Comparison of ENCODE assay signal across 9 cellular contexts in the genomic region with DNA sequence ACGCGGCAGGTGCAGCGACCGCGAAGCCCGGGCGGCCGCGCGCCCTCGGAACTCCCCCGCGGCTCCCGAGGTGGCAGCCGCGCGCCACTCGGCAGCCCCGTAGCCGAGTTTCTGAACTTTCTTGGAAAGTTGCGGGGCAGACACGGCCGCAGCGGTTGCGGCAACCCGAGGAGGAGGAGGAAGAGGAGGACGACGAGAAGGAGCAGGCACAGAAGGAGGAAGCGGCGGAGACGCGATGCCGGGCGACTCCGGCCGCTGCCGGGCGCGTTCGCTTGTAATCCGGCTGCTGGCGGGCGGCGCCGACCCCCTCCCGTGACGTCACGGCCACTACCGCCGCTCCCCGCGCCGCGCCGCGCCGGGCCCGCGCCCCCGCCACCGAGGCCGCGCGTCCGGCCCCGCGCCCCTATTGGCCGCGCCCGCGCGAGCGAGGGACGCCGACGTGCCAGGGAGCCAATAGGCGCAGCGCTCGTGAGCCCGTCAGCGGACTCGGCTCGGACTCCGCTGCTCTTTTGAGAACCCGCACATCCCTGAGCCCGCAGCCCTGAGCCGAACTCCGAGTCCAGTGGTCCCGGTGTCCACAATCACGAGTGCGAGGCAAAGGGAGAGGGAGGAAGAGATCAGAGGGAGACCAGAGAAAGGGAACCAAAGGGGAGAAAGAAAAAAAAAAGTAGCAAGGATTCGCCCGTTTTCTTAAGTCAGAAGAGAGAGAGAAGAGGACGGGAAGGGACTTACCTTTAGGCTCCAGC. TPM values are rescaled to one million over a fixed set of nuclear protein-coding genes. Genes with fewer than 3 reads are reported as not detected.
A peak's percentile ranks its signal among the peaks of the same experiment; 100 is the strongest.
DNase-seq lines count a peak whose midpoint lies in the region; ATAC-seq, FAIRE-seq and TF ChIP-seq lines count a peak whose summit lies in the region.
"Had no signal": no experiment of that assay in that cellular context is flagged by ENCODE, and none has a peak within 500 bp of the region (broad histone marks: within the 10 kb centered on the region; RNA-seq: fewer than 3 reads in every experiment).

No MANE protein-coding gene starts in this region.

- peaks cover 83% of the 10 kb centered on the region for H3K27me3 Mint-ChIP-seq in activated CD8-positive, alpha-beta T cell treated with anti-CD3 and anti-CD28 coated beads, Interleukin-2, amount 10 ng/mL, durations not matched to agents 7 days and 5 days (ENCODE audit: low read depth)

- peaks cover 0 to 35% of the 10 kb centered on the region in 2 donors for H3K4me1 ChIP-seq in right atrium auricular region
- no peaks in the 10 kb centered on the region for H3K4me1 ChIP-seq in testis

- H3K27ac Mint-ChIP-seq in activated CD8-positive, alpha-beta T cell treated with anti-CD3 and anti-CD28 coated beads, Interleukin-2, amount 10 ng/mL, durations not matched to agents 7 days and 5 days: peak overlapping the region; percentile 74

- CTCF ChIA-PET in activated CD8-positive, alpha-beta T cell treated with anti-CD3 and anti-CD28 coated beads, Interleukin-2, amount 10 ng/mL, durations not matched to agents 7 days and 5 days (lab: Charles Lee): interaction anchor here (4.7 kb wide), 1 partner anchor 12 kb away, joined by 38 read pairs; no protein-coding TSS in a partner anchor

- TF ChIP-seq POLR2A in testis (IDR thresholded peaks at IDR 0.05) (no peak), GM12892 (IDR thresholded peaks at IDR 0.05; ENCODE audit: low read depth, low read length) (no peak)

- H3K36me3 ChIP-seq in right atrium auricular region (no peaks in the 10 kb centered on the region), testis (ENCODE audit: low read depth, missing control alignments) (no peaks in the 10 kb centered on the region)

- intact Hi-C loops in left cardiac atrium (cut with DNase I) (no loop called here), testis (cut with DNase I; ENCODE audit: low total_unique reads) (no loop called here)

- no peak for FAIRE-seq in GM12892 (lab: Jason Lieb, UNC)

- no peaks in the 10 kb centered on the region for H3K9me3 Mint-ChIP-seq in activated CD8-positive, alpha-beta T cell treated with anti-CD3 and anti-CD28 coated beads, Interleukin-2, amount 10 ng/mL, durations not matched to agents 7 days and 5 days (ENCODE audit: insufficient read depth)

- H3K4me3 Mint-ChIP-seq in activated CD8-positive, alpha-beta T cell treated with anti-CD3 and anti-CD28 coated beads, Interleukin-2, amount 10 ng/mL, durations not matched to agents 7 days and 5 days: peak overlapping the region; percentile 67

- peak; percentile 32 to 57 for ATAC-seq in left cardiac atrium
- no peak for ATAC-seq in activated CD8-positive, alpha-beta T cell treated with anti-CD3 and anti-CD28 coated beads, Interleukin-2, amount 10 ng/mL, durations not matched to agents 7 days and 5 days
- ATAC-seq in HG03571 (IDR thresholded peaks at IDR 0.05; ENCODE audit: unreplicated experiment): no peak

- H3K9me3 ChIP-seq in right atrium auricular region: peaks cover 0 to 6% of the 10 kb centered on the region in 2 donors
- no peaks in the 10 kb centered on the region for H3K9me3 ChIP-seq in testis

- H3K4me3 ChIP-seq in right atrium auricular region: peak overlapping the region in 1 of 2 donors; percentile 35
- H3K4me3 ChIP-seq in testis: peak overlapping the region; percentile 40 to 47

- DNase-seq in left cardiac atrium (no peak), right atrium auricular region (ENCODE audit: low spot score) (no peak), iPS-NIHi7 (ENCODE audit: extremely low spot score) (peak; percentile 81), testis (peak; percentile 71), GM12892 (ENCODE audit: insufficient read length) (no peak), HPDE6-E6E7 (ENCODE audit: extremely low spot score) (no peak)
- no peak for DNase-seq in activated CD8-positive, alpha-beta T cell treated with anti-CD3 and anti-CD28 coated beads, Interleukin-2, amount 10 ng/mL, durations not matched to agents 7 days and 5 days

- H3K4me1 Mint-ChIP-seq in activated CD8-positive, alpha-beta T cell treated with anti-CD3 and anti-CD28 coated beads, Interleukin-2, amount 10 ng/mL, durations not matched to agents 7 days and 5 days (ENCODE audit: low read depth): peaks cover 16% of the 10 kb centered on the region

- H3K36me3 Mint-ChIP-seq in activated CD8-positive, alpha-beta T cell treated with anti-CD3 and anti-CD28 coated beads, Interleukin-2, amount 10 ng/mL, durations not matched to agents 7 days and 5 days (ENCODE audit: low read depth): peaks cover 23% of the 10 kb centered on the region

- H3K27ac ChIP-seq in right atrium auricular region (no peak overlapping the region), testis (peak overlapping the region in 1 of 2 donors; percentile 36)

- TF ChIP-seq CTCF in right atrium auricular region (IDR thresholded peaks at IDR 0.05): no peak
- TF ChIP-seq CTCF in testis (IDR thresholded peaks at IDR 0.05): no peak

- WGBS in testis, 2 donors: 1% methylated on average over 15 to 59 of the region's 94 CpGs

- POLR2A ChIA-PET in activated CD8-positive, alpha-beta T cell treated with anti-CD3 and anti-CD28 coated beads, Interleukin-2, amount 10 ng/mL, durations not matched to agents 7 days and 5 days (lab: Charles Lee): no interaction called here

- H3K27me3 ChIP-seq in right atrium auricular region (peaks cover 58 to 80% of the 10 kb centered on the region in 2 donors), testis (peaks cover 3% of the 10 kb centered on the region)

RNA-seq across cellular contexts. Expression of a gene that starts 0.7 kb away (rescaled TPM):
- total RNA-seq in left cardiac atrium (not detected), right atrium auricular region (not detected), testis (1 to 10 TPM; 5.6 to 6.3 TPM)
- not detected for total RNA-seq in activated CD8-positive, alpha-beta T cell treated with anti-CD3 and anti-CD28 coated beads, Interleukin-2, amount 10 ng/mL, durations not matched to agents 7 days and 5 days
- polyA plus RNA-seq in testis (ENCODE audit: insufficient read depth, low read depth, low replicate concordance): 3.5 TPM
- polyA plus RNA-seq in GM12892 (2012; ENCODE audit: missing spikeins): not detected
- total RNA-seq: activated CD8-positive, alpha-beta memory T cell treated with anti-CD3 and anti-CD28 coated beads for 36 hours had no signal

Comparison
In these comparisons a context has a peak if more than half of its experiments do, and no peak if none do; other contexts are left out.
1. ATAC-seq: peak in left cardiac atrium (2 of 2); none in activated CD8-positive, alpha-beta T cell treated with anti-CD3 and anti-CD28 coated beads, Interleukin-2, amount 10 ng/mL, durations not matched to agents 7 days and 5 days (single experiment) and HG03571 (single experiment).
2. DNase-seq: peak in iPS-NIHi7 (single experiment) and testis (single experiment); none in left cardiac atrium (single experiment), right atrium auricular region (single experiment), activated CD8-positive, alpha-beta T cell treated with anti-CD3 and anti-CD28 coated beads, Interleukin-2, amount 10 ng/mL, durations not matched to agents 7 days and 5 days (single experiment), GM12892 (single experiment) and HPDE6-E6E7 (single experiment).
3. RNA of a gene that starts 0.7 kb away (total RNA-seq): 5.6 to 6.3 TPM in testis; not detected in left cardiac atrium, not detected in right atrium auricular region and not detected in activated CD8-positive, alpha-beta T cell treated with anti-CD3 and anti-CD28 coated beads, Interleukin-2, amount 10 ng/mL, durations not matched to agents 7 days and 5 days; every median in the first group is over 4 times any median in the second.